In genomic region chr15:47870956-47871625, GRCh38 we compare ENCODE assay signal across 11 cellular contexts.
DNase-seq lines count a peak whose midpoint lies in the region; ATAC-seq and TF ChIP-seq lines count a peak whose summit lies in the region.
"Had no signal": no experiment of that assay in that cellular context is flagged by ENCODE, and none has a peak within 500 bp of the region (broad histone marks: within the 10 kb centered on the region; RNA-seq: fewer than 3 reads in every experiment).

No MANE protein-coding gene starts in this region.

- no peak overlapping the region for H4K5ac ChIP-seq in mesendoderm (ENCODE audit: low read length)

- no peak overlapping the region for H3K4ac ChIP-seq in mesendoderm (ENCODE audit: low read depth, low read length)

- H3K4me1 Mint-ChIP-seq in natural killer cell, result no peaks in the 10 kb centered on the region

- WGBS in mesendoderm (ENCODE audit: extremely low coverage, insufficient coverage, low lambda C conversion rate), result no CpG with 5 or more reads among the region's 2 CpGs

- H3K27me3 ChIP-seq in brain microvascular endothelial cell (replicated peaks) (no peaks in the 10 kb centered on the region), mesendoderm (ENCODE audit: insufficient read depth, low read length, poor library complexity) (no peaks in the 10 kb centered on the region)
- H3K27me3 ChIP-seq: uterus had no signal

- no peak overlapping the region for H2BK120ac ChIP-seq in mesendoderm (ENCODE audit: low read depth, low read length)

- H3K27ac Mint-ChIP-seq in natural killer cell, result no peak overlapping the region
- H3K27ac Mint-ChIP-seq: activated naive CD4-positive, alpha-beta T cell treated with anti-CD3 and anti-CD28 coated beads, Interleukin-2, amount 50 U/mL, for 72 hours had no signal

- H3K18ac ChIP-seq in mesendoderm (ENCODE audit: low read length), result no peak overlapping the region

- DNase-seq in DMS53 treated with DMSO at 0.1 percent for 48 hours (lab: John Stamatoyannopoulos, UW; ENCODE audit: unreplicated experiment) (peak; percentile 74), NCI-H2029 treated with DMSO at 0.1 percent for 48 hours (lab: John Stamatoyannopoulos, UW) (peak; percentile 13), brain microvascular endothelial cell (peak; percentile 72), mesendoderm (peak; percentile 65), natural killer cell (no peak), AML-193 (lab: John Stamatoyannopoulos, UW) (no peak)
- DNase-seq: activated CD4-positive, CD25-positive, alpha-beta regulatory T cell treated with anti-CD3 and anti-CD28 coated beads, Interleukin-2, amount 50 U/mL, for 72 hours had no signal

- peaks cover 4 to 14% of the 10 kb centered on the region in 2 donors for H3K9me3 Mint-ChIP-seq in natural killer cell

- H3K36me3 ChIP-seq in brain microvascular endothelial cell (replicated peaks), result no peaks in the 10 kb centered on the region
- H3K36me3 ChIP-seq in mesendoderm (ENCODE audit: control insufficient read depth, insufficient read depth, low read length), result no peaks in the 10 kb centered on the region
- H3K36me3 ChIP-seq: uterus had no signal

- no peak overlapping the region for H4K8ac ChIP-seq in mesendoderm (ENCODE audit: low read depth, low read length)

- H3K4me2 ChIP-seq in mesendoderm (ENCODE audit: low read length), result no peak overlapping the region

- H3K27ac ChIP-seq in brain microvascular endothelial cell (peak overlapping the region; percentile 48), mesendoderm (ENCODE audit: low read depth, low read length) (no peak overlapping the region)

- in situ Hi-C loops in brain microvascular endothelial cell (cut with HindIII; ENCODE audit: low pct_ligation_motif_present, low sequenced_read_pairs), result no loop called here

- H2AK5ac ChIP-seq in mesendoderm (ENCODE audit: low read length), result no peak overlapping the region

- H3K4me3 ChIP-seq in brain microvascular endothelial cell (ENCODE audit: low read depth, low read length) (no peak overlapping the region), mesendoderm (ENCODE audit: low read length) (no peak overlapping the region)
- H3K4me3 ChIP-seq: uterus had no signal

- H3K36me3 Mint-ChIP-seq in natural killer cell, result no peaks in the 10 kb centered on the region

- no peak for ATAC-seq in natural killer cell
- no peak for ATAC-seq in HG03025 (IDR thresholded peaks at IDR 0.05; ENCODE audit: low FRiP score, unreplicated experiment)
- ATAC-seq in GM18502 (IDR thresholded peaks at IDR 0.05; ENCODE audit: poor library complexity, unreplicated experiment), result no peak
- ATAC-seq: activated naive CD4-positive, alpha-beta T cell treated with anti-CD3 and anti-CD28 coated beads, Interleukin-2, amount 50 U/mL, for 72 hours had no signal

- no peaks in the 10 kb centered on the region for H3K79me1 ChIP-seq in mesendoderm (ENCODE audit: low read length)

- no peak overlapping the region for H2BK15ac ChIP-seq in mesendoderm (replicated peaks; ENCODE audit: low read depth)

- H3K4me3 Mint-ChIP-seq in natural killer cell, result no peak overlapping the region

- no peak overlapping the region for H3K56ac ChIP-seq in mesendoderm (ENCODE audit: low read length)

- no peak overlapping the region for H3K23ac ChIP-seq in mesendoderm (ENCODE audit: low read length)

- H3K9ac ChIP-seq in mesendoderm (ENCODE audit: low read length), result no peak overlapping the region

- TF ChIP-seq CTCF in brain microvascular endothelial cell (IDR thresholded peaks at IDR 0.05; ENCODE audit: low read depth, low read length, missing control alignments), result no peak
- no peak for TF ChIP-seq CTCF in natural killer cell (IDR thresholded peaks at IDR 0.05)

- peaks cover 3% of the 10 kb centered on the region for H3K4me1 ChIP-seq in mesendoderm (ENCODE audit: control insufficient read depth, low read depth, low read length)
- H3K4me1 ChIP-seq: uterus had no signal

- intact Hi-C loops in natural killer cell (cut with micrococcal nuclease), result no loop called here

- no peaks in the 10 kb centered on the region for H3K27me3 Mint-ChIP-seq in natural killer cell (ENCODE audit: low read depth in 2 of 2)

- no peaks in the 10 kb centered on the region for H3K79me2 ChIP-seq in mesendoderm (ENCODE audit: control insufficient read depth, insufficient read depth, low read length)

- no peak overlapping the region for H2BK5ac ChIP-seq in mesendoderm (ENCODE audit: low read length)

Comparison
In these comparisons a context has a peak if more than half of its experiments do, and no peak if none do; other contexts are left out.
1. DNase-seq: peak in DMS53 treated with DMSO at 0.1 percent for 48 hours (single experiment), NCI-H2029 treated with DMSO at 0.1 percent for 48 hours (single experiment), brain microvascular endothelial cell (single experiment) and mesendoderm (single experiment); none in natural killer cell (single experiment) and AML-193 (0 of 2).